ENCODE assay signal across 8 cellular contexts in genomic region chr19:46840157-46840942, GRCh38. TPM values are rescaled to one million over a fixed set of nuclear protein-coding genes. Genes with fewer than 3 reads are reported as not detected.
DNase-seq lines count a peak whose midpoint lies in the region; ATAC-seq and TF ChIP-seq lines count a peak whose summit lies in the region.

No MANE protein-coding gene starts in this region.

- CTCF ChIA-PET in activated B cell treated with CpG ODN at 0.5 μM for 24 hours (lab: Charles Lee) = interaction anchor here (0.6 to 5.5 kb wide), 26 partner anchors 10 to 311 kb away, joined by 3 to 120 read pairs (median 6); partner anchors contain the start of gene AP2S1

- H3K27ac ChIP-seq in stomach smooth muscle (ENCODE audit: low read length) = peak overlapping the region; percentile 69

- no peak overlapping the region for H3K4me3 ChIP-seq in stomach smooth muscle (ENCODE audit: low read length in 2 of 2)

- peak; percentile 16 for TF ChIP-seq CTCF in activated B cell treated with CpG ODN at 0.5 μM for 24 hours (IDR thresholded peaks at IDR 0.05)

- peaks cover 26% of the 10 kb centered on the region for H3K4me1 ChIP-seq in stomach smooth muscle (ENCODE audit: control insufficient read depth, insufficient read depth, low read length)

- H3K27me3 ChIP-seq in stomach smooth muscle (ENCODE audit: control insufficient read depth in 1 of 2, insufficient read depth in 2 of 2, low read length in 2 of 2) = no peaks in the 10 kb centered on the region

- H3K4me1 Mint-ChIP-seq in activated B cell treated with CpG ODN at 0.5 μM for 24 hours = peaks cover 5% of the 10 kb centered on the region

- peaks cover 52% of the 10 kb centered on the region for H3K36me3 Mint-ChIP-seq in activated B cell treated with CpG ODN at 0.5 μM for 24 hours (ENCODE audit: low read depth)

- H3K9ac ChIP-seq in stomach smooth muscle (ENCODE audit: low read length in 2 of 2) = no peak overlapping the region

- no peak overlapping the region for H3K4me3 Mint-ChIP-seq in activated B cell treated with CpG ODN at 0.5 μM for 24 hours

- H3K36me3 ChIP-seq in stomach smooth muscle (ENCODE audit: control insufficient read depth in 2 of 2, insufficient read depth in 2 of 2, low read length in 2 of 2) = peaks cover 14 to 36% of the 10 kb centered on the region in 2 donors

- no peaks in the 10 kb centered on the region for H3K9me3 Mint-ChIP-seq in activated B cell treated with CpG ODN at 0.5 μM for 24 hours

- DNase-seq in activated T-cell treated with anti-CD3 and anti-CD28 coated beads for 1 hour (ENCODE audit: low read depth) = peak; percentile 33
- no peak for DNase-seq in activated T-cell treated with anti-CD3 and anti-CD28 coated beads for 4 hours
- DNase-seq in NCI-H2171 treated with DMSO at 0.1 percent for 48 hours (lab: John Stamatoyannopoulos, UW) = peak; percentile 87
- DNase-seq in activated B cell treated with CpG ODN at 0.5 μM for 24 hours = peak; percentile 32
- peak; percentile 79 for DNase-seq in dermis blood vessel endothelial cell
- peak; percentile 72 for DNase-seq in medulla oblongata (ENCODE audit: extremely low spot score)

- POLR2A ChIA-PET in activated B cell treated with CpG ODN at 0.5 μM for 24 hours (lab: Charles Lee) = interaction anchor here (0.6 to 1.7 kb wide), 12 partner anchors 10 to 137 kb away, joined by 3 to 17 read pairs (median 6); partner anchors contain the start of genes AP2S1 and SLC1A5

- H3K27me3 Mint-ChIP-seq in activated B cell treated with CpG ODN at 0.5 μM for 24 hours = no peaks in the 10 kb centered on the region

- ATAC-seq in activated B cell treated with CpG ODN at 0.5 μM for 24 hours (ENCODE audit: low read depth) = peak; percentile 88
- no peak for ATAC-seq in GM21619 (IDR thresholded peaks at IDR 0.05; ENCODE audit: unreplicated experiment)

- no peaks in the 10 kb centered on the region for H3K9me3 ChIP-seq in stomach smooth muscle (ENCODE audit: control insufficient read depth in 2 of 2, low read length in 2 of 2)

- intact Hi-C loops in activated B cell treated with CpG ODN at 0.5 μM for 24 hours (cut with micrococcal nuclease) = loop anchor here (1.0 to 10.0 kb wide), 6 partner anchors 16 to 316 kb away; no protein-coding TSS in a partner anchor

- H3K27ac Mint-ChIP-seq in activated B cell treated with CpG ODN at 0.5 μM for 24 hours = no peak overlapping the region

RNA-seq across cellular contexts. Expression of gene AP2S1, which starts 10.3 kb away (rescaled TPM):
- total RNA-seq in activated B cell treated with CpG ODN at 0.5 μM for 24 hours (74.7 and 81.3 TPM in 2 replicates), dermis blood vessel endothelial cell (118 and 218 TPM in 2 replicates)

RNA-seq across cellular contexts. Expression of gene ARHGAP35, which starts 20.4 kb away (rescaled TPM):
- total RNA-seq in activated B cell treated with CpG ODN at 0.5 μM for 24 hours (20.3 and 25.6 TPM in 2 replicates), dermis blood vessel endothelial cell (25.9 and 44.5 TPM in 2 replicates)

RNA-seq across cellular contexts. Expression of gene SLC1A5, which starts 52.0 kb away (rescaled TPM):
- 70.7 and 77.9 TPM in 2 replicates for total RNA-seq in activated B cell treated with CpG ODN at 0.5 μM for 24 hours
- total RNA-seq in dermis blood vessel endothelial cell = 66.9 and 76.2 TPM in 2 replicates
